Comparison of ENCODE assay signal across 8 cellular contexts in the genomic region with DNA sequence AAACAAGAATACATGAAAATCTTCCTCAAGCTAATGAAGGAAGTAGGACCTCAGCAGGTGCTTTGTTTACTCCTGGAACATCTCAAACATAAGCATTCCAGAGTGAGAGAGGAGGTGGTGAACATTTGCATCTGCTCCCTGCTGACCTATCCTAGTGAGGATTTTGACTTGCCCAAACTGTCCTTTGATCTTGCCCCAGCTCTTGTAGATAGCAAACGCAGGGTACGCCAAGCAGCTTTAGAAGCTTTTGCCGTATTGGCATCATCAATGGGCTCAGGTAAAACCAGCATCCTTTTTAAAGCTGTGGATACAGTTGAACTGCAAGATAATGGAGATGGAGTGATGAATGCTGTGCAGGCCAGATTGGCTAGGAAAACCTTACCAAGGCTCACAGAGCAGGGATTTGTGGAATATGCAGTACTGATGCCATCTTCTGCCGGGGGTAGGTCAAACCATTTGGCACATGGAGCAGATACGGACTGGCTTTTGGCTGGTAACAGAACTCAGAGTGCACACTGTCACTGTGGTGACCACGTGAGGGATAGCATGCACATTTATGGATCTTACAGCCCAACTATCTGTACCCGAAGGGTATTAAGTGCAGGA. TPM values are rescaled to one million over a fixed set of nuclear protein-coding genes. Genes with fewer than 3 reads are reported as not detected.
DNase-seq lines count a peak whose midpoint lies in the region; ATAC-seq lines count a peak whose summit lies in the region.

No MANE protein-coding gene starts in this region.

- peaks cover 10 to 58% (median 24%) of the 10 kb centered on the region in 9 donors for H3K9me3 Mint-ChIP-seq in naive thymus-derived CD8-positive, alpha-beta T cell

- H3K9ac ChIP-seq in HUES6 (ENCODE audit: low read length), result peak overlapping the region; percentile 73

- H3K4me3 ChIP-seq in HUES6 (ENCODE audit: low read depth, low read length), result peak overlapping the region; percentile 93
- H3K4me3 ChIP-seq in mesodermal cell (ENCODE audit: extremely low read depth, insufficient read depth, low read length, poor library complexity, severe bottlenecking), result peak overlapping the region; percentile 90

- H3K27me3 Mint-ChIP-seq in naive thymus-derived CD8-positive, alpha-beta T cell, result no peaks in the 10 kb centered on the region

- H3K27me3 ChIP-seq in HUES6 (ENCODE audit: control insufficient read depth, insufficient read depth, low read length), result no peaks in the 10 kb centered on the region

- peaks cover 22% of the 10 kb centered on the region for H3K4me1 ChIP-seq in HUES6 (ENCODE audit: control insufficient read depth, insufficient read depth, low read length)
- H3K4me1 ChIP-seq in mesodermal cell (ENCODE audit: control insufficient read depth, insufficient read depth, low read length, poor library complexity, severe bottlenecking), result peaks cover 5% of the 10 kb centered on the region

- peaks cover 15 to 48% (median 46%) of the 10 kb centered on the region in 3 donors for H3K36me3 Mint-ChIP-seq in naive thymus-derived CD8-positive, alpha-beta T cell

- H3K4me3 Mint-ChIP-seq in naive thymus-derived CD8-positive, alpha-beta T cell, result peak overlapping the region in 2 of 10 donors; percentile 52 to 56

- peaks cover 19 to 69% (median 56%) of the 10 kb centered on the region in 4 donors for H3K4me1 Mint-ChIP-seq in naive thymus-derived CD8-positive, alpha-beta T cell

- in situ Hi-C loops in Caki2 (cut with HindIII; ENCODE audit: low pct_unique_long_range_greater_than_20kb, low sequenced_read_pairs), result no loop called here

- no peaks in the 10 kb centered on the region for H3K36me3 ChIP-seq in HUES6 (ENCODE audit: control insufficient read depth, insufficient read depth, low read length)
- H3K36me3 ChIP-seq in mesodermal cell (ENCODE audit: control insufficient read depth, insufficient read depth, low read length), result no peaks in the 10 kb centered on the region

- ATAC-seq in activated CD4-positive, CD25-positive, alpha-beta regulatory T cell treated with anti-CD3 and anti-CD28 coated beads, Interleukin-2, amount 50 U/mL, for 24 hours, result no peak
- no peak for ATAC-seq in GM18909 (IDR thresholded peaks at IDR 0.05; ENCODE audit: poor library complexity, unreplicated experiment)
- no peak for ATAC-seq in naive thymus-derived CD8-positive, alpha-beta T cell

- H3K27ac ChIP-seq in HUES6 (ENCODE audit: low read depth, low read length) (no peak overlapping the region), mesodermal cell (ENCODE audit: low read depth, low read length, severe bottlenecking) (no peak overlapping the region)

- DNase-seq in Caki2 (ENCODE audit: low read depth), result peak; percentile 14
- DNase-seq in cerebellum (ENCODE audit: low spot score), result peak; percentile 49
- DNase-seq in T-helper 9 cell, result no peak
- DNase-seq in naive thymus-derived CD8-positive, alpha-beta T cell, result no peak

- H3K9me3 ChIP-seq in HUES6 (ENCODE audit: control insufficient read depth, insufficient read depth, low read depth, low read length) (no peaks in the 10 kb centered on the region), mesodermal cell (ENCODE audit: control insufficient read depth, low read length) (no peaks in the 10 kb centered on the region)

- 23 to 27% methylated on average over 4 to 7 of the region's 7 CpGs for WGBS in mesodermal cell (ENCODE audit: insufficient coverage in 2 of 2), 2 experiments

- H3K27ac Mint-ChIP-seq in naive thymus-derived CD8-positive, alpha-beta T cell, result peak overlapping the region in 4 of 10 donors; percentile 14 to 37 (median 21)

- POLR2A ChIA-PET in naive thymus-derived CD8-positive, alpha-beta T cell (lab: Charles Lee), result interaction anchor here (0.6 to 4.8 kb wide), 3 partner anchors 39 to 170 kb away, joined by 3 to 60 read pairs (median 4); a partner anchor contains a TSS

RNA-seq across cellular contexts. Expression of a gene that starts 1.9 kb away (rescaled TPM):
- 2.8 and 3.9 TPM in 2 replicates for total RNA-seq in Caki2 (2014; rRNA removed; shearing (Covaris generic); ENCODE audit: low replicate concordance)
- total RNA-seq in cerebellum, result 53.8 TPM
- polyA plus RNA-seq in mesodermal cell (2013, experiment 1 of 2), result 8.8 TPM
- polyA plus RNA-seq in mesodermal cell (2013, experiment 2 of 2), result 12.4 TPM
- total RNA-seq in naive thymus-derived CD8-positive, alpha-beta T cell, result 10 to 100 TPM; 14.8 to 18.3 TPM
- 10 to 100 TPM in 1 of 3 donors, 1 to 10 TPM in 2; 7.6 to 13.3 (median 10.0) TPM for polyA plus RNA-seq in naive thymus-derived CD8-positive, alpha-beta T cell

RNA-seq across cellular contexts. Expression of a gene that starts 2.1 kb away (rescaled TPM):
- total RNA-seq in Caki2 (2014; rRNA removed; shearing (Covaris generic); ENCODE audit: low replicate concordance), result 1.8 and 2.9 TPM in 2 replicates
- total RNA-seq in cerebellum, result 36.3 TPM
- polyA plus RNA-seq in mesodermal cell (2013, experiment 1 of 2), result 8.8 TPM
- 9.5 TPM for polyA plus RNA-seq in mesodermal cell (2013, experiment 2 of 2)
- total RNA-seq in naive thymus-derived CD8-positive, alpha-beta T cell, result 10 to 100 TPM; 39.5 to 39.7 TPM
- 10 to 100 TPM; 41.2 to 53.9 (median 41.9) TPM for polyA plus RNA-seq in naive thymus-derived CD8-positive, alpha-beta T cell

Comparison
In these comparisons a context has a peak if more than half of its experiments do, and no peak if none do; other contexts are left out.
1. DNase-seq: peak in Caki2 (single experiment) and cerebellum (single experiment); none in T-helper 9 cell (single experiment) and naive thymus-derived CD8-positive, alpha-beta T cell (0 of 10).